ENCODE assay signal across 1 cellular context in genomic region chr12:122965356-122965755, GRCh38.
TF ChIP-seq lines count a peak whose summit lies in the region.

No MANE protein-coding gene starts in this region.

TF ChIP-seq in HepG2, 621 proteins besides CTCF, POLR2A, EP300 and RAD21:
- 0 out of 2 replicates have a peak, but pooled peaks have one; percentile 30 for TF ChIP-seq NR0B2 (CRISPR knock-in tag; IDR thresholded peaks at IDR 0.05)
- no peak for TF ChIP-seq HOXA7 (CRISPR knock-in tag; IDR thresholded peaks at IDR 0.05)
